Comparison of ENCODE assay signal across 1 cellular context in the genomic region with DNA sequence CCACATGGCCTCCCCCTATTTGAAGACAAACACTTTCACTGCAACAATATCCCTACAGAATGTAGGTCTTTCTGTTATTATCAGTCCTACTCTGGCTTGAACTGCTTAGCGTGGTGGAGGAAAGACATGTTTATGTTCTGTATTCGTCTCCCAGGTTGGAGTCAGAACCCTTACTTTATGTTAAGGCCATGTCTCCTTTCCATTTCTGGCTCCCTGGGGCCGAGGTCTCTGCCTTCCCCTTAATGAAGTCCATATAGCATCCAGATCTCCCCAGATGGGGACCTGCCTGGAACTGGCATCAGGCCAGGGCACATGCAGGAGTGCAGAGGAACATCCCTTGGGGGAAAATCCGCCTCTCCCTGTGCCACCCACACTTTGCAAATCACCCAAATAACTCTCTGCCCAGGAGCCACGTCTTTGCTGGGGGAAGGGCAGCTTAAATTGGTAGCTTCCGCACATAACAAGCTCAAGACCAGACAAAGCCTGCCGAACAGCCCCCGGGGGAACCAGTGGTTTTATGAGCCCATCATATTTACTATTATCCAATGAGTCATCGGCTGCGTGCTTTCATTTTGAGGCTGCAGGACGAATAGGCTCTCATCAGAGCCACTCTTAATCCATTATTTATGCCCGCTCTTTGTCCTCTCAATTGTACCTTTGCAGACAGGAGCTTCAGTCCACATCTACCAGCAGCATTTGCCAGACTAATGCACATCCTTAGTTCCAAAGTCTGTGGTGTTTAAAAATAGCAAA.
TF ChIP-seq lines count a peak whose summit lies in the region.

No MANE protein-coding gene starts in this region.

TF ChIP-seq in HEK293, 187 proteins besides CTCF, POLR2A, EP300 and RAD21 (continued from another document and continues in another):
- TF ChIP-seq, protein P1, sequence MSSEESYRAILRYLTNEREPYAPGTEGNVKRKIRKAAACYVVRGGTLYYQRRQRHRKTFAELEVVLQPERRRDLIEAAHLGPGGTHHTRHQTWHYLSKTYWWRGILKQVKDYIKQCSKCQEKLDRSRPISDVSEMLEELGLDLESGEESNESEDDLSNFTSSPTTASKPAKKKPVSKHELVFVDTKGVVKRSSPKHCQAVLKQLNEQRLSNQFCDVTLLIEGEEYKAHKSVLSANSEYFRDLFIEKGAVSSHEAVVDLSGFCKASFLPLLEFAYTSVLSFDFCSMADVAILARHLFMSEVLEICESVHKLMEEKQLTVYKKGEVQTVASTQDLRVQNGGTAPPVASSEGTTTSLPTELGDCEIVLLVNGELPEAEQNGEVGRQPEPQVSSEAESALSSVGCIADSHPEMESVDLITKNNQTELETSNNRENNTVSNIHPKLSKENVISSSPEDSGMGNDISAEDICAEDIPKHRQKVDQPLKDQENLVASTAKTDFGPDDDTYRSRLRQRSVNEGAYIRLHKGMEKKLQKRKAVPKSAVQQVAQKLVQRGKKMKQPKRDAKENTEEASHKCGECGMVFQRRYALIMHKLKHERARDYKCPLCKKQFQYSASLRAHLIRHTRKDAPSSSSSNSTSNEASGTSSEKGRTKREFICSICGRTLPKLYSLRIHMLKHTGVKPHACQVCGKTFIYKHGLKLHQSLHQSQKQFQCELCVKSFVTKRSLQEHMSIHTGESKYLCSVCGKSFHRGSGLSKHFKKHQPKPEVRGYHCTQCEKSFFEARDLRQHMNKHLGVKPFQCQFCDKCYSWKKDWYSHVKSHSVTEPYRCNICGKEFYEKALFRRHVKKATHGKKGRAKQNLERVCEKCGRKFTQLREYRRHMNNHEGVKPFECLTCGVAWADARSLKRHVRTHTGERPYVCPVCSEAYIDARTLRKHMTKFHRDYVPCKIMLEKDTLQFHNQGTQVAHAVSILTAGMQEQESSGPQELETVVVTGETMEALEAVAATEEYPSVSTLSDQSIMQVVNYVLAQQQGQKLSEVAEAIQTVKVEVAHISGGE (tag by site-specific recombination; conservative IDR thresholded peaks at IDR 0.05; ENCODE audit: low read depth), result no peak; the same call in 1 of the 2 replicates
- no peak for TF ChIP-seq ZFP41 (tag by site-specific recombination; IDR thresholded peaks at IDR 0.05; ENCODE audit: borderline replicate concordance)
- TF ChIP-seq ZNF426 (tag by site-specific recombination; IDR thresholded peaks at IDR 0.05), result no peak
- peak; percentile 100 for TF ChIP-seq SP7 (tag by site-specific recombination; IDR thresholded peaks at IDR 0.05)
- TF ChIP-seq HOXC10 (CRISPR knock-in tag; IDR thresholded peaks at IDR 0.05), result no peak
- TF ChIP-seq EGR2 (tag by site-specific recombination; IDR thresholded peaks at IDR 0.05; ENCODE audit: low read depth), result peak; percentile 95
- TF ChIP-seq ZFP69B (tag by site-specific recombination; IDR thresholded peaks at IDR 0.05), result peak; percentile 76; the same call in 1 of the 2 replicates
- peak; percentile 97 for TF ChIP-seq ZBTB48 (tag by site-specific recombination; IDR thresholded peaks at IDR 0.05)
- peak; percentile 94 for TF ChIP-seq ZNF366 (tag by site-specific recombination; conservative IDR thresholded peaks at IDR 0.05)
- peak; percentile 85 for TF ChIP-seq ZNF184 (tag by site-specific recombination; IDR thresholded peaks at IDR 0.05)
- TF ChIP-seq, protein P2, sequence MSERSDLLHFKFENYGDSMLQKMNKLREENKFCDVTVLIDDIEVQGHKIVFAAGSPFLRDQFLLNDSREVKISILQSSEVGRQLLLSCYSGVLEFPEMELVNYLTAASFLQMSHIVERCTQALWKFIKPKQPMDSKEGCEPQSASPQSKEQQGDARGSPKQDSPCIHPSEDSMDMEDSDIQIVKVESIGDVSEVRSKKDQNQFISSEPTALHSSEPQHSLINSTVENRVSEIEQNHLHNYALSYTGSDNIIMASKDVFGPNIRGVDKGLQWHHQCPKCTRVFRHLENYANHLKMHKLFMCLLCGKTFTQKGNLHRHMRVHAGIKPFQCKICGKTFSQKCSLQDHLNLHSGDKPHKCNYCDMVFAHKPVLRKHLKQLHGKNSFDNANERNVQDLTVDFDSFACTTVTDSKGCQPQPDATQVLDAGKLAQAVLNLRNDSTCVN (tag by site-specific recombination; optimal IDR thresholded peaks at IDR 0.05), result peak; percentile 30
- TF ChIP-seq, protein P3, sequence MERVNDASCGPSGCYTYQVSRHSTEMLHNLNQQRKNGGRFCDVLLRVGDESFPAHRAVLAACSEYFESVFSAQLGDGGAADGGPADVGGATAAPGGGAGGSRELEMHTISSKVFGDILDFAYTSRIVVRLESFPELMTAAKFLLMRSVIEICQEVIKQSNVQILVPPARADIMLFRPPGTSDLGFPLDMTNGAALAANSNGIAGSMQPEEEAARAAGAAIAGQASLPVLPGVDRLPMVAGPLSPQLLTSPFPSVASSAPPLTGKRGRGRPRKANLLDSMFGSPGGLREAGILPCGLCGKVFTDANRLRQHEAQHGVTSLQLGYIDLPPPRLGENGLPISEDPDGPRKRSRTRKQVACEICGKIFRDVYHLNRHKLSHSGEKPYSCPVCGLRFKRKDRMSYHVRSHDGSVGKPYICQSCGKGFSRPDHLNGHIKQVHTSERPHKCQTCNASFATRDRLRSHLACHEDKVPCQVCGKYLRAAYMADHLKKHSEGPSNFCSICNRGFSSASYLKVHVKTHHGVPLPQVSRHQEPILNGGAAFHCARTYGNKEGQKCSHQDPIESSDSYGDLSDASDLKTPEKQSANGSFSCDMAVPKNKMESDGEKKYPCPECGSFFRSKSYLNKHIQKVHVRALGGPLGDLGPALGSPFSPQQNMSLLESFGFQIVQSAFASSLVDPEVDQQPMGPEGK (tag by site-specific recombination; IDR thresholded peaks at IDR 0.05), result peak; percentile 95
- TF ChIP-seq, protein P4, sequence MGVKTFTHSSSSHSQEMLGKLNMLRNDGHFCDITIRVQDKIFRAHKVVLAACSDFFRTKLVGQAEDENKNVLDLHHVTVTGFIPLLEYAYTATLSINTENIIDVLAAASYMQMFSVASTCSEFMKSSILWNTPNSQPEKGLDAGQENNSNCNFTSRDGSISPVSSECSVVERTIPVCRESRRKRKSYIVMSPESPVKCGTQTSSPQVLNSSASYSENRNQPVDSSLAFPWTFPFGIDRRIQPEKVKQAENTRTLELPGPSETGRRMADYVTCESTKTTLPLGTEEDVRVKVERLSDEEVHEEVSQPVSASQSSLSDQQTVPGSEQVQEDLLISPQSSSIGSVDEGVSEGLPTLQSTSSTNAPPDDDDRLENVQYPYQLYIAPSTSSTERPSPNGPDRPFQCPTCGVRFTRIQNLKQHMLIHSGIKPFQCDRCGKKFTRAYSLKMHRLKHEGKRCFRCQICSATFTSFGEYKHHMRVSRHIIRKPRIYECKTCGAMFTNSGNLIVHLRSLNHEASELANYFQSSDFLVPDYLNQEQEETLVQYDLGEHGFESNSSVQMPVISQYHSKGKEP (tag by site-specific recombination; IDR thresholded peaks at IDR 0.05), result peak; percentile 94; the same call in 1 of the 2 replicates
- TF ChIP-seq ZNF596 (tag by site-specific recombination; IDR thresholded peaks at IDR 0.05), result peak; percentile 72; the same call in 1 of the 2 replicates
- peak; percentile 92; the same call in 1 of the 2 replicates for TF ChIP-seq ZNF391 (tag by site-specific recombination; IDR thresholded peaks at IDR 0.05; ENCODE audit: borderline replicate concordance, low read depth)
- TF ChIP-seq, protein P5, sequence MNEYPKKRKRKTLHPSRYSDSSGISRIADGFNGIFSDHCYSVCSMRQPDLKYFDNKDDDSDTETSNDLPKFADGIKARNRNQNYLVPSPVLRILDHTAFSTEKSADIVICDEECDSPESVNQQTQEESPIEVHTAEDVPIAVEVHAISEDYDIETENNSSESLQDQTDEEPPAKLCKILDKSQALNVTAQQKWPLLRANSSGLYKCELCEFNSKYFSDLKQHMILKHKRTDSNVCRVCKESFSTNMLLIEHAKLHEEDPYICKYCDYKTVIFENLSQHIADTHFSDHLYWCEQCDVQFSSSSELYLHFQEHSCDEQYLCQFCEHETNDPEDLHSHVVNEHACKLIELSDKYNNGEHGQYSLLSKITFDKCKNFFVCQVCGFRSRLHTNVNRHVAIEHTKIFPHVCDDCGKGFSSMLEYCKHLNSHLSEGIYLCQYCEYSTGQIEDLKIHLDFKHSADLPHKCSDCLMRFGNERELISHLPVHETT (tag by site-specific recombination; IDR thresholded peaks at IDR 0.05), result peak; percentile 96
- TF ChIP-seq KLF9 (tag by site-specific recombination; IDR thresholded peaks at IDR 0.05; ENCODE audit: low read depth), result no peak
- peak; percentile 98 for TF ChIP-seq HOXD13 (CRISPR knock-in tag; IDR thresholded peaks at IDR 0.05; ENCODE audit: borderline replicate concordance)
- peak; percentile 23 for TF ChIP-seq ZNF529 (tag by site-specific recombination; IDR thresholded peaks at IDR 0.05; ENCODE audit: insufficient replicate concordance)
- TF ChIP-seq ZNF169 (tag by site-specific recombination; IDR thresholded peaks at IDR 0.05), result no peak
- TF ChIP-seq ZNF549 (tag by site-specific recombination; IDR thresholded peaks at IDR 0.05), result no peak
- TF ChIP-seq ZNF394 (tag by site-specific recombination; IDR thresholded peaks at IDR 0.05; ENCODE audit: borderline replicate concordance), result peak; percentile 85
- peak; percentile 88 for TF ChIP-seq TRIM28 (IDR thresholded peaks at IDR 0.05; ENCODE audit: borderline replicate concordance, low read length)
- no peak for TF ChIP-seq ZNF157 (tag by site-specific recombination; IDR thresholded peaks at IDR 0.05)
- no peak for TF ChIP-seq ZNF777 (tag by site-specific recombination; IDR thresholded peaks at IDR 0.05; ENCODE audit: borderline replicate concordance)
- TF ChIP-seq, protein P6, sequence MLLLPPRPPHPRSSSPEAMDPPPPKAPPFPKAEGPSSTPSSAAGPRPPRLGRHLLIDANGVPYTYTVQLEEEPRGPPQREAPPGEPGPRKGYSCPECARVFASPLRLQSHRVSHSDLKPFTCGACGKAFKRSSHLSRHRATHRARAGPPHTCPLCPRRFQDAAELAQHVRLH (tag by site-specific recombination; IDR thresholded peaks at IDR 0.05), result peak; percentile 91
- peak; percentile 99 for TF ChIP-seq ZEB2 (tag by site-specific recombination; IDR thresholded peaks at IDR 0.05)
- no peak for TF ChIP-seq ZNF16 (tag by site-specific recombination; IDR thresholded peaks at IDR 0.05; ENCODE audit: low read depth)
- TF ChIP-seq BCL11B (tag by site-specific recombination; IDR thresholded peaks at IDR 0.05; ENCODE audit: low read depth), result no peak
- TF ChIP-seq, protein P7, sequence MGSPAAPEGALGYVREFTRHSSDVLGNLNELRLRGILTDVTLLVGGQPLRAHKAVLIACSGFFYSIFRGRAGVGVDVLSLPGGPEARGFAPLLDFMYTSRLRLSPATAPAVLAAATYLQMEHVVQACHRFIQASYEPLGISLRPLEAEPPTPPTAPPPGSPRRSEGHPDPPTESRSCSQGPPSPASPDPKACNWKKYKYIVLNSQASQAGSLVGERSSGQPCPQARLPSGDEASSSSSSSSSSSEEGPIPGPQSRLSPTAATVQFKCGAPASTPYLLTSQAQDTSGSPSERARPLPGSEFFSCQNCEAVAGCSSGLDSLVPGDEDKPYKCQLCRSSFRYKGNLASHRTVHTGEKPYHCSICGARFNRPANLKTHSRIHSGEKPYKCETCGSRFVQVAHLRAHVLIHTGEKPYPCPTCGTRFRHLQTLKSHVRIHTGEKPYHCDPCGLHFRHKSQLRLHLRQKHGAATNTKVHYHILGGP (tag by site-specific recombination; IDR thresholded peaks at IDR 0.05), result no peak
- TF ChIP-seq ZBTB20 (tag by site-specific recombination; IDR thresholded peaks at IDR 0.05), result peak; percentile 71
- TF ChIP-seq, protein P8, sequence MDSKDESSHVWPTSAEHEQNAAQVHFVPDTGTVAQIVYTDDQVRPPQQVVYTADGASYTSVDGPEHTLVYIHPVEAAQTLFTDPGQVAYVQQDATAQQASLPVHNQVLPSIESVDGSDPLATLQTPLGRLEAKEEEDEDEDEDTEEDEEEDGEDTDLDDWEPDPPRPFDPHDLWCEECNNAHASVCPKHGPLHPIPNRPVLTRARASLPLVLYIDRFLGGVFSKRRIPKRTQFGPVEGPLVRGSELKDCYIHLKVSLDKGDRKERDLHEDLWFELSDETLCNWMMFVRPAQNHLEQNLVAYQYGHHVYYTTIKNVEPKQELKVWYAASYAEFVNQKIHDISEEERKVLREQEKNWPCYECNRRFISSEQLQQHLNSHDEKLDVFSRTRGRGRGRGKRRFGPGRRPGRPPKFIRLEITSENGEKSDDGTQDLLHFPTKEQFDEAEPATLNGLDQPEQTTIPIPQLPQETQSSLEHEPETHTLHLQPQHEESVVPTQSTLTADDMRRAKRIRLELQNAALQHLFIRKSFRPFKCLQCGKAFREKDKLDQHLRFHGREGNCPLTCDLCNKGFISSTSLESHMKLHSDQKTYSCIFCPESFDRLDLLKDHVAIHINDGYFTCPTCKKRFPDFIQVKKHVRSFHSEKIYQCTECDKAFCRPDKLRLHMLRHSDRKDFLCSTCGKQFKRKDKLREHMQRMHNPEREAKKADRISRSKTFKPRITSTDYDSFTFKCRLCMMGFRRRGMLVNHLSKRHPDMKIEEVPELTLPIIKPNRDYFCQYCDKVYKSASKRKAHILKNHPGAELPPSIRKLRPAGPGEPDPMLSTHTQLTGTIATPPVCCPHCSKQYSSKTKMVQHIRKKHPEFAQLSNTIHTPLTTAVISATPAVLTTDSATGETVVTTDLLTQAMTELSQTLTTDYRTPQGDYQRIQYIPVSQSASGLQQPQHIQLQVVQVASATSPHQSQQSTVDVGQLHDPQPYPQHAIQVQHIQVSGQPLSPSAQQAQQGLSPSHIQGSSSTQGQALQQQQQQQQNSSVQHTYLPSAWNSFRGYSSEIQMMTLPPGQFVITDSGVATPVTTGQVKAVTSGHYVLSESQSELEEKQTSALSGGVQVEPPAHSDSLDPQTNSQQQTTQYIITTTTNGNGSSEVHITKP (tag by site-specific recombination; IDR thresholded peaks at IDR 0.05), result peak; percentile 96
- TF ChIP-seq, protein P9, sequence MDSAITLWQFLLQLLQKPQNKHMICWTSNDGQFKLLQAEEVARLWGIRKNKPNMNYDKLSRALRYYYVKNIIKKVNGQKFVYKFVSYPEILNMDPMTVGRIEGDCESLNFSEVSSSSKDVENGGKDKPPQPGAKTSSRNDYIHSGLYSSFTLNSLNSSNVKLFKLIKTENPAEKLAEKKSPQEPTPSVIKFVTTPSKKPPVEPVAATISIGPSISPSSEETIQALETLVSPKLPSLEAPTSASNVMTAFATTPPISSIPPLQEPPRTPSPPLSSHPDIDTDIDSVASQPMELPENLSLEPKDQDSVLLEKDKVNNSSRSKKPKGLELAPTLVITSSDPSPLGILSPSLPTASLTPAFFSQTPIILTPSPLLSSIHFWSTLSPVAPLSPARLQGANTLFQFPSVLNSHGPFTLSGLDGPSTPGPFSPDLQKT (IDR thresholded peaks at IDR 0.05; ENCODE audit: borderline replicate concordance, low read depth, low read length), result no peak
- no peak; the same call in 1 of the 2 replicates for TF ChIP-seq SCRT2 (tag by site-specific recombination; IDR thresholded peaks at IDR 0.05)
- TF ChIP-seq, protein P10, sequence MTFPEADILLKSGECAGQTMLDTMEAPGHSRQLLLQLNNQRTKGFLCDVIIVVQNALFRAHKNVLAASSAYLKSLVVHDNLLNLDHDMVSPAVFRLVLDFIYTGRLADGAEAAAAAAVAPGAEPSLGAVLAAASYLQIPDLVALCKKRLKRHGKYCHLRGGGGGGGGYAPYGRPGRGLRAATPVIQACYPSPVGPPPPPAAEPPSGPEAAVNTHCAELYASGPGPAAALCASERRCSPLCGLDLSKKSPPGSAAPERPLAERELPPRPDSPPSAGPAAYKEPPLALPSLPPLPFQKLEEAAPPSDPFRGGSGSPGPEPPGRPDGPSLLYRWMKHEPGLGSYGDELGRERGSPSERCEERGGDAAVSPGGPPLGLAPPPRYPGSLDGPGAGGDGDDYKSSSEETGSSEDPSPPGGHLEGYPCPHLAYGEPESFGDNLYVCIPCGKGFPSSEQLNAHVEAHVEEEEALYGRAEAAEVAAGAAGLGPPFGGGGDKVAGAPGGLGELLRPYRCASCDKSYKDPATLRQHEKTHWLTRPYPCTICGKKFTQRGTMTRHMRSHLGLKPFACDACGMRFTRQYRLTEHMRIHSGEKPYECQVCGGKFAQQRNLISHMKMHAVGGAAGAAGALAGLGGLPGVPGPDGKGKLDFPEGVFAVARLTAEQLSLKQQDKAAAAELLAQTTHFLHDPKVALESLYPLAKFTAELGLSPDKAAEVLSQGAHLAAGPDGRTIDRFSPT (tag by site-specific recombination; IDR thresholded peaks at IDR 0.05), result peak; percentile 97
- TF ChIP-seq ZNF341 (tag by site-specific recombination; IDR thresholded peaks at IDR 0.05; ENCODE audit: low read depth), result no peak
